ENCODE assay signal across 15 cellular contexts in the genomic region with DNA sequence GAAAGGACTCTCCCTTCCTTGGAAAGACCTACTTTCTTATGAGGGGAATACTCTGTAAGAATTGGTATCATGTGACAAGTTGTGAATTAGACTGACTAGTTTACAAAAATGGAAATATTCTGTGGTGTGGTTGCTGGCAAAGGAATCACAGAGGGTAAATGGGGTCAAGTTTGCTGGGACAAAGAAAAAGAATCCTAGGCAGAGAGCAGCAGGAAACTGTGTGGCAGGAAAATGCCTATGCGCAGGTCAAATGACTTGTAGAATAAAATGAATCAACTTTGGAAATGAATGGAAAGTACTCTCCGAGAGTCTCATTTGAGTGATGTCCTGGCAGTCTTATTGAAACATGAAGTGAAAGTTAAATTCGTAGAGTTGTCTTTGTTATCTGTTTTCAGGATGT.
A peak's percentile ranks its signal among the peaks of the same experiment; 100 is the strongest.
DNase-seq lines count a peak whose midpoint lies in the region; ATAC-seq and TF ChIP-seq lines count a peak whose summit lies in the region.
"Had no signal": no experiment of that assay in that cellular context is flagged by ENCODE, and none has a peak within 500 bp of the region (broad histone marks: within the 10 kb centered on the region; RNA-seq: fewer than 3 reads in every experiment).

No MANE protein-coding gene starts in this region.

- CTCF ChIA-PET in activated CD8-positive, alpha-beta memory T cell treated with anti-CD3 and anti-CD28 coated beads, Interleukin-2, amount 10 ng/mL, durations not matched to agents 7 days and 5 days (lab: Charles Lee), result no interaction called here

- no peak for TF ChIP-seq RAD21 in Ishikawa (IDR thresholded peaks at IDR 0.05; ENCODE audit: low read depth)

- no peaks in the 10 kb centered on the region for H3K27me3 ChIP-seq in BE2C
- H3K27me3 ChIP-seq: BLaER1 treated with 17β-estradiol and CSF1 and Interleukin-3, amounts not matched to agents 10 nM and 100 nM had no signal

- no peak for ATAC-seq in HG02798 (IDR thresholded peaks at IDR 0.05; ENCODE audit: poor library complexity, unreplicated experiment)
- ATAC-seq in activated CD8-positive, alpha-beta memory T cell treated with anti-CD3 and anti-CD28 coated beads, Interleukin-2, amount 10 ng/mL, durations not matched to agents 7 days and 5 days, result no peak

- H3K9me3 Mint-ChIP-seq in activated CD8-positive, alpha-beta memory T cell treated with anti-CD3 and anti-CD28 coated beads, Interleukin-2, amount 10 ng/mL, durations not matched to agents 7 days and 5 days (ENCODE audit: low read depth), result no peaks in the 10 kb centered on the region

- H3K4me3 Mint-ChIP-seq in activated CD8-positive, alpha-beta memory T cell treated with anti-CD3 and anti-CD28 coated beads, Interleukin-2, amount 10 ng/mL, durations not matched to agents 7 days and 5 days, result no peak overlapping the region

- TF ChIP-seq CTCF in astrocyte of the spinal cord (IDR thresholded peaks at IDR 0.05; ENCODE audit: low read depth, low read length), result no peak
- TF ChIP-seq CTCF in BE2C (IDR thresholded peaks at IDR 0.05; ENCODE audit: low read depth, low read length), result no peak

- in situ Hi-C loops in astrocyte of the spinal cord (cut with HindIII; ENCODE audit: low sequenced_read_pairs), result no loop called here

- H3K4me3 ChIP-seq in astrocyte of the spinal cord (ENCODE audit: low read depth, low read length), result no peak overlapping the region
- no peak overlapping the region for H3K4me3 ChIP-seq in BE2C (ENCODE audit: low read depth, low read length)
- H3K4me3 ChIP-seq: BLaER1 treated with 17β-estradiol and CSF1 and Interleukin-3, amounts not matched to agents 10 nM and 100 nM had no signal

- no peaks in the 10 kb centered on the region for H3K4me1 ChIP-seq in BE2C

- H3K27me3 Mint-ChIP-seq in activated CD8-positive, alpha-beta memory T cell treated with anti-CD3 and anti-CD28 coated beads, Interleukin-2, amount 10 ng/mL, durations not matched to agents 7 days and 5 days, result no peaks in the 10 kb centered on the region

- H3K4me1 Mint-ChIP-seq in activated CD8-positive, alpha-beta memory T cell treated with anti-CD3 and anti-CD28 coated beads, Interleukin-2, amount 10 ng/mL, durations not matched to agents 7 days and 5 days, result no peaks in the 10 kb centered on the region

- no peak for TF ChIP-seq EP300 in Ishikawa (IDR thresholded peaks at IDR 0.05; ENCODE audit: borderline replicate concordance)

- peak; percentile 20 for DNase-seq in astrocyte of the spinal cord (ENCODE audit: low read depth, low spot score)
- DNase-seq in kidney glomerular epithelial cell (lab: John Stamatoyannopoulos, UW), result peak; percentile 77
- DNase-seq in stromal cell of bone marrow (ENCODE audit: low read depth), result peak; percentile 15
- DNase-seq in BE2C, result no peak
- DNase-seq in activated CD8-positive, alpha-beta memory T cell treated with anti-CD3 and anti-CD28 coated beads, Interleukin-2, amount 10 ng/mL, durations not matched to agents 7 days and 5 days, result no peak
- no peak for DNase-seq in NK-92 (lab: John Stamatoyannopoulos, UW; ENCODE audit: unreplicated experiment)
- DNase-seq: EL; IMR-90; NCI-H1417 treated with DMSO at 0.1 percent for 48 hours; NCI-H2029 treated with DMSO at 0.1 percent for 48 hours; NCI-H526; NK-92 treated with Interleukin-12 subunit alpha and Interleukin-12 subunit beta, amount 100 ng/mL, for 24 hours had no signal

- no peaks in the 10 kb centered on the region for H3K9me3 ChIP-seq in BE2C
- H3K9me3 ChIP-seq: BLaER1 treated with 17β-estradiol and CSF1 and Interleukin-3, amounts not matched to agents 10 nM and 100 nM had no signal

- H3K36me3 ChIP-seq in BE2C, result no peaks in the 10 kb centered on the region
- H3K36me3 ChIP-seq: BLaER1 treated with 17β-estradiol and CSF1 and Interleukin-3, amounts not matched to agents 10 nM and 100 nM had no signal

- H3K27ac Mint-ChIP-seq in activated CD8-positive, alpha-beta memory T cell treated with anti-CD3 and anti-CD28 coated beads, Interleukin-2, amount 10 ng/mL, durations not matched to agents 7 days and 5 days, result no peak overlapping the region

- H3K36me3 Mint-ChIP-seq in activated CD8-positive, alpha-beta memory T cell treated with anti-CD3 and anti-CD28 coated beads, Interleukin-2, amount 10 ng/mL, durations not matched to agents 7 days and 5 days, result no peaks in the 10 kb centered on the region

TF ChIP-seq in Ishikawa, 13 proteins besides CTCF, POLR2A, EP300 and RAD21:
- TF ChIP-seq TEAD4 (IDR thresholded peaks at IDR 0.05) (no peak), EGR1 (IDR thresholded peaks at IDR 0.05) (peak; percentile 51; the same call in 1 of the 2 replicates), CEBPB (IDR thresholded peaks at IDR 0.05) (no peak), TAF1 (IDR thresholded peaks at IDR 0.05; ENCODE audit: low read depth) (no peak), NFIC (IDR thresholded peaks at IDR 0.05) (0 out of 2 replicates have a peak, but pooled peaks have one; percentile 18), CREB1 (IDR thresholded peaks at IDR 0.05; ENCODE audit: low read depth) (no peak), TCF12 (IDR thresholded peaks at IDR 0.05; ENCODE audit: low read depth) (no peak), FOXM1 (IDR thresholded peaks at IDR 0.05; ENCODE audit: borderline replicate concordance, low read depth) (no peak), YY1 (IDR thresholded peaks at IDR 0.05; ENCODE audit: low read depth) (no peak), USF1 (IDR thresholded peaks at IDR 0.05) (no peak), MAX (IDR thresholded peaks at IDR 0.05) (no peak), ZBTB7A (IDR thresholded peaks at IDR 0.05; ENCODE audit: low read depth) (no peak)

Comparison
In these comparisons a context has a peak if more than half of its experiments do, and no peak if none do; other contexts are left out.
1. DNase-seq: peak in astrocyte of the spinal cord (single experiment), kidney glomerular epithelial cell (single experiment) and stromal cell of bone marrow (single experiment); none in BE2C (single experiment), activated CD8-positive, alpha-beta memory T cell treated with anti-CD3 and anti-CD28 coated beads, Interleukin-2, amount 10 ng/mL, durations not matched to agents 7 days and 5 days (single experiment) and NK-92 (single experiment).